Comparison of ENCODE assay signal across 1 cellular context in the genomic region with DNA sequence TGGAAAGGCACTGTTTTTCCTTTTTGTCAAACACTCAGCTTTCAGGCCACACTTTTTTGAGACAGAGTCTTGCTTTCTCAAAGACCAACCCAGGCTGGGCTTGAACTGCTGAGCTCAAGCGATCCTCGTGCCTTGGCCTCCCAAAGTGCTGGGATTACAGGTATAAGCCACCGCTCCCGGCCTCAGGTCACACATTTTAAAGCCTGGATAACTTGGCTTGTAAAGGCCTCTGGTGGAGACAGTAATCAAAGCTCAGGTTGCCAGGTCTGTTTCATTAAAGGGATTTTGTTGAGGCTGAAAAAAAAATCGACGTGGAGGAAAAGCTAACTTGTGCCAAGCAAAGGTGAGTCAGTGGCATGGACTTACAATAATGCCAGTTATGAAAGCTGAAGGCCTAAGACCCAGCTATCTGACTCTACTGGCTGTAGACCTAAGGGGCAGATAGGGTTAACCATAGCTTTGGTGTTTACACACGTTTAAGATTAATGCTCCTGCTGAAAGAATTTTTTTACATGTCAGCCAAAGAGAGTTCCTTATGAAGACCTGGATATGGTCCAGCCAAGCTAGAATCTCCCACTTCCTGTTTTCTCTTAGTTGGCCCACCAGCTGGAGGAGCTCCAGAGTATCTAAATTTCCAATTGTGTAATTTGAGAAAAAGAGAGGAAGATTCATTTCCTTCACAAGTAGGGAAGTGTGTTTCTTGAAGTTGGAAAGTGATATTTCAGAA.
TF ChIP-seq lines count a peak whose summit lies in the region.

No MANE protein-coding gene starts in this region.

TF ChIP-seq in GM23338, 12 proteins besides CTCF, POLR2A, EP300 and RAD21 (continued from another document):
- TF ChIP-seq, protein P1, sequence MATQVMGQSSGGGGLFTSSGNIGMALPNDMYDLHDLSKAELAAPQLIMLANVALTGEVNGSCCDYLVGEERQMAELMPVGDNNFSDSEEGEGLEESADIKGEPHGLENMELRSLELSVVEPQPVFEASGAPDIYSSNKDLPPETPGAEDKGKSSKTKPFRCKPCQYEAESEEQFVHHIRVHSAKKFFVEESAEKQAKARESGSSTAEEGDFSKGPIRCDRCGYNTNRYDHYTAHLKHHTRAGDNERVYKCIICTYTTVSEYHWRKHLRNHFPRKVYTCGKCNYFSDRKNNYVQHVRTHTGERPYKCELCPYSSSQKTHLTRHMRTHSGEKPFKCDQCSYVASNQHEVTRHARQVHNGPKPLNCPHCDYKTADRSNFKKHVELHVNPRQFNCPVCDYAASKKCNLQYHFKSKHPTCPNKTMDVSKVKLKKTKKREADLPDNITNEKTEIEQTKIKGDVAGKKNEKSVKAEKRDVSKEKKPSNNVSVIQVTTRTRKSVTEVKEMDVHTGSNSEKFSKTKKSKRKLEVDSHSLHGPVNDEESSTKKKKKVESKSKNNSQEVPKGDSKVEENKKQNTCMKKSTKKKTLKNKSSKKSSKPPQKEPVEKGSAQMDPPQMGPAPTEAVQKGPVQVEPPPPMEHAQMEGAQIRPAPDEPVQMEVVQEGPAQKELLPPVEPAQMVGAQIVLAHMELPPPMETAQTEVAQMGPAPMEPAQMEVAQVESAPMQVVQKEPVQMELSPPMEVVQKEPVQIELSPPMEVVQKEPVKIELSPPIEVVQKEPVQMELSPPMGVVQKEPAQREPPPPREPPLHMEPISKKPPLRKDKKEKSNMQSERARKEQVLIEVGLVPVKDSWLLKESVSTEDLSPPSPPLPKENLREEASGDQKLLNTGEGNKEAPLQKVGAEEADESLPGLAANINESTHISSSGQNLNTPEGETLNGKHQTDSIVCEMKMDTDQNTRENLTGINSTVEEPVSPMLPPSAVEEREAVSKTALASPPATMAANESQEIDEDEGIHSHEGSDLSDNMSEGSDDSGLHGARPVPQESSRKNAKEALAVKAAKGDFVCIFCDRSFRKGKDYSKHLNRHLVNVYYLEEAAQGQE (IDR thresholded peaks at IDR 0.05; ENCODE audit: unreplicated experiment) = no peak
- no peak for TF ChIP-seq JUNB (IDR thresholded peaks at IDR 0.05; ENCODE audit: unreplicated experiment)
- TF ChIP-seq, protein P2, sequence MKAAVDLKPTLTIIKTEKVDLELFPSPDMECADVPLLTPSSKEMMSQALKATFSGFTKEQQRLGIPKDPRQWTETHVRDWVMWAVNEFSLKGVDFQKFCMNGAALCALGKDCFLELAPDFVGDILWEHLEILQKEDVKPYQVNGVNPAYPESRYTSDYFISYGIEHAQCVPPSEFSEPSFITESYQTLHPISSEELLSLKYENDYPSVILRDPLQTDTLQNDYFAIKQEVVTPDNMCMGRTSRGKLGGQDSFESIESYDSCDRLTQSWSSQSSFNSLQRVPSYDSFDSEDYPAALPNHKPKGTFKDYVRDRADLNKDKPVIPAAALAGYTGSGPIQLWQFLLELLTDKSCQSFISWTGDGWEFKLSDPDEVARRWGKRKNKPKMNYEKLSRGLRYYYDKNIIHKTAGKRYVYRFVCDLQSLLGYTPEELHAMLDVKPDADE (IDR thresholded peaks at IDR 0.05) = no peak
- TF ChIP-seq ZNF331 (CRISPR knock-in tag; IDR thresholded peaks at IDR 0.05; ENCODE audit: low read depth) = no peak
- TF ChIP-seq EZH2phosphoT487 (IDR thresholded peaks at IDR 0.05; ENCODE audit: unreplicated experiment) = no peak
- TF ChIP-seq CREB1 (CRISPR knock-in tag; IDR thresholded peaks at IDR 0.05; ENCODE audit: low read depth) = no peak
- no peak for TF ChIP-seq ZNF114 (CRISPR knock-in tag; IDR thresholded peaks at IDR 0.05)
- TF ChIP-seq EZH2 (IDR thresholded peaks at IDR 0.05; ENCODE audit: low read depth, unreplicated experiment) = no peak
- TF ChIP-seq, protein P3, sequence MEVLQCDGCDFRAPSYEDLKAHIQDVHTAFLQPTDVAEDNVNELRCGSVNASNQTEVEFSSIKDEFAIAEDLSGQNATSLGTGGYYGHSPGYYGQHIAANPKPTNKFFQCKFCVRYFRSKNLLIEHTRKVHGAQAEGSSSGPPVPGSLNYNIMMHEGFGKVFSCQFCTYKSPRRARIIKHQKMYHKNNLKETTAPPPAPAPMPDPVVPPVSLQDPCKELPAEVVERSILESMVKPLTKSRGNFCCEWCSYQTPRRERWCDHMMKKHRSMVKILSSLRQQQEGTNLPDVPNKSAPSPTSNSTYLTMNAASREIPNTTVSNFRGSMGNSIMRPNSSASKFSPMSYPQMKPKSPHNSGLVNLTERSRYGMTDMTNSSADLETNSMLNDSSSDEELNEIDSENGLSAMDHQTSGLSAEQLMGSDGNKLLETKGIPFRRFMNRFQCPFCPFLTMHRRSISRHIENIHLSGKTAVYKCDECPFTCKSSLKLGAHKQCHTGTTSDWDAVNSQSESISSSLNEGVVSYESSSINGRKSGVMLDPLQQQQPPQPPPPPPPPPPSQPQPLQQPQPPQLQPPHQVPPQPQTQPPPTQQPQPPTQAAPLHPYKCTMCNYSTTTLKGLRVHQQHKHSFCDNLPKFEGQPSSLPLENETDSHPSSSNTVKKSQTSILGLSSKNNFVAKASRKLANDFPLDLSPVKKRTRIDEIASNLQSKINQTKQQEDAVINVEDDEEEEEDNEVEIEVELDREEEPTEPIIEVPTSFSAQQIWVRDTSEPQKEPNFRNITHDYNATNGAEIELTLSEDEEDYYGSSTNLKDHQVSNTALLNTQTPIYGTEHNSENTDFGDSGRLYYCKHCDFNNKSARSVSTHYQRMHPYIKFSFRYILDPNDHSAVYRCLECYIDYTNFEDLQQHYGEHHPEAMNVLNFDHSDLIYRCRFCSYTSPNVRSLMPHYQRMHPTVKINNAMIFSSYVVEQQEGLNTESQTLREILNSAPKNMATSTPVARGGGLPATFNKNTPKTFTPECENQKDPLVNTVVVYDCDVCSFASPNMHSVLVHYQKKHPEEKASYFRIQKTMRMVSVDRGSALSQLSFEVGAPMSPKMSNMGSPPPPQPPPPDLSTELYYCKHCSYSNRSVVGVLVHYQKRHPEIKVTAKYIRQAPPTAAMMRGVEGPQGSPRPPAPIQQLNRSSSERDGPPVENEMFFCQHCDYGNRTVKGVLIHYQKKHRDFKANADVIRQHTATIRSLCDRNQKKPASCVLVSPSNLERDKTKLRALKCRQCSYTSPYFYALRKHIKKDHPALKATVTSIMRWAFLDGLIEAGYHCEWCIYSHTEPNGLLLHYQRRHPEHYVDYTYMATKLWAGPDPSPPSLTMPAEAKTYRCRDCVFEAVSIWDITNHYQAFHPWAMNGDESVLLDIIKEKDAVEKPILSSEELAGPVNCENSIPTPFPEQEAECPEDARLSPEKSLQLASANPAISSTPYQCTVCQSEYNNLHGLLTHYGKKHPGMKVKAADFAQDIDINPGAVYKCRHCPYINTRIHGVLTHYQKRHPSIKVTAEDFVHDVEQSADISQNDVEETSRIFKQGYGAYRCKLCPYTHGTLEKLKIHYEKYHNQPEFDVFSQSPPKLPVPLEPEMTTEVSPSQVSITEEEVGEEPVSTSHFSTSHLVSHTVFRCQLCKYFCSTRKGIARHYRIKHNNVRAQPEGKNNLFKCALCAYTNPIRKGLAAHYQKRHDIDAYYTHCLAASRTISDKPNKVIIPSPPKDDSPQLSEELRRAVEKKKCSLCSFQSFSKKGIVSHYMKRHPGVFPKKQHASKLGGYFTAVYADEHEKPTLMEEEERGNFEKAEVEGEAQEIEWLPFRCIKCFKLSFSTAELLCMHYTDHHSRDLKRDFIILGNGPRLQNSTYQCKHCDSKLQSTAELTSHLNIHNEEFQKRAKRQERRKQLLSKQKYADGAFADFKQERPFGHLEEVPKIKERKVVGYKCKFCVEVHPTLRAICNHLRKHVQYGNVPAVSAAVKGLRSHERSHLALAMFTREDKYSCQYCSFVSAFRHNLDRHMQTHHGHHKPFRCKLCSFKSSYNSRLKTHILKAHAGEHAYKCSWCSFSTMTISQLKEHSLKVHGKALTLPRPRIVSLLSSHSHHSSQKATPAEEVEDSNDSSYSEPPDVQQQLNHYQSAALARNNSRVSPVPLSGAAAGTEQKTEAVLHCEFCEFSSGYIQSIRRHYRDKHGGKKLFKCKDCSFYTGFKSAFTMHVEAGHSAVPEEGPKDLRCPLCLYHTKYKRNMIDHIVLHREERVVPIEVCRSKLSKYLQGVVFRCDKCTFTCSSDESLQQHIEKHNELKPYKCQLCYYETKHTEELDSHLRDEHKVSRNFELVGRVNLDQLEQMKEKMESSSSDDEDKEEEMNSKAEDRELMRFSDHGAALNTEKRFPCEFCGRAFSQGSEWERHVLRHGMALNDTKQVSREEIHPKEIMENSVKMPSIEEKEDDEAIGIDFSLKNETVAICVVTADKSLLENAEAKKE (CRISPR knock-in tag; IDR thresholded peaks at IDR 0.05) = no peak
